ENCODE assay signal across 14 cellular contexts in genomic region chr13:66128692-66129269, GRCh38.
DNase-seq lines count a peak whose midpoint lies in the region; ATAC-seq lines count a peak whose summit lies in the region.
"Had no signal": no experiment of that assay in that cellular context is flagged by ENCODE, and none has a peak within 500 bp of the region (broad histone marks: within the 10 kb centered on the region; RNA-seq: fewer than 3 reads in every experiment).

No MANE protein-coding gene starts in this region.

- no peak overlapping the region for H3K27ac ChIP-seq in substantia nigra (ENCODE audit: low read depth, low read length, poor library complexity, severe bottlenecking)
- H3K27ac ChIP-seq: body of pancreas, gastrocnemius medialis had no signal

- ATAC-seq in GM18870 (IDR thresholded peaks at IDR 0.05; ENCODE audit: unreplicated experiment): peak; percentile 96
- peak; percentile 91 for ATAC-seq in GM21526 (IDR thresholded peaks at IDR 0.05; ENCODE audit: low FRiP score, unreplicated experiment)
- ATAC-seq in HG03025 (IDR thresholded peaks at IDR 0.05; ENCODE audit: low FRiP score, unreplicated experiment): peak; percentile 79
- peak; percentile 85 for ATAC-seq in HG03575 (IDR thresholded peaks at IDR 0.05; ENCODE audit: extremely low read depth, insufficient number of reproducible peaks, low FRiP score, unreplicated experiment)
- ATAC-seq: activated CD4-positive, CD25-positive, alpha-beta regulatory T cell treated with anti-CD3 and anti-CD28 coated beads, Interleukin-2, amount 50 U/mL, for 24 hours; body of pancreas; gastrocnemius medialis had no signal

- DNase-seq in nucleus accumbens (lab: John Stamatoyannopoulos, UW): no peak
- no peak for DNase-seq in NCI-H2107 (lab: John Stamatoyannopoulos, UW)
- DNase-seq in activated effector memory CD4-positive, alpha-beta T cell treated with Interleukin-2 at 50 U/mL for 16 hours: no peak
- DNase-seq in substantia nigra (lab: John Stamatoyannopoulos, UW): no peak
- DNase-seq: body of pancreas; effector CD8-positive, alpha-beta T cell; gastrocnemius medialis; NK-92 treated with Interleukin-12 subunit alpha and Interleukin-12 subunit beta, amount 100 ng/mL, for 24 hours; SK-N-SH had no signal
